In the genomic region with DNA sequence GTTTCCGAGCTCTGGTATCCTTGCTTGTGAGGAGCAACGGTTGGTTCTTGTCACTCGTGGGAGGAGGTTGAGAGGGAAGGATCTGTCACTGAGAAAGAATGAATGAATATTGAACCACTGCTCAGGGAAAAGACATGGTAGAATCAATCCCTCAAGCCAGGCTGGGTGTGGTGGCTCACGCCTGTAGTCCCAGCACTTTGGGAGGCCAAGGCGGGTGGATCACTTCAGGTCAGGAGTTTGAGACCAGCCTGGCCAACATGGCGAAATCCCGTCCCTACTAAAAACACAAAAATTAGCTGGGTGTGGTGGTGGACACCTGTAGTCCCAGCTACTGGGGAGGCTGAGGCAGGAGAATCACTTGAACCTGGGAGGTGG, we compare ENCODE assay signal across 9 cellular contexts. TPM values are rescaled to one million over a fixed set of nuclear protein-coding genes. Genes with fewer than 3 reads are reported as not detected.
A peak's percentile ranks its signal among the peaks of the same experiment; 100 is the strongest.
DNase-seq lines count a peak whose midpoint lies in the region; ATAC-seq, FAIRE-seq and TF ChIP-seq lines count a peak whose summit lies in the region.
"Not testable (repeated sequence)": the region's sequence is repeated elsewhere in the genome, so short reads cannot be mapped to it uniquely, and the experiment has no call there.
"Had no signal": no experiment of that assay in that cellular context is flagged by ENCODE, and none has a peak within 500 bp of the region (broad histone marks: within the 10 kb centered on the region; RNA-seq: fewer than 3 reads in every experiment).

No MANE protein-coding gene starts in this region.

- CTCF ChIA-PET in GM12878 (lab: Yijun Ruan, JAX): not testable (repeated sequence)

- peaks cover 0 to 23% (median 18%) of the 10 kb centered on the region in 11 experiments; a peak in 16 of 22 replicates for H4K20me1 ChIP-seq in BLaER1 treated with 17β-estradiol and CSF1 and Interleukin-3, amounts not matched to agents 10 nM and 100 nM
- not testable (repeated sequence) for H4K20me1 ChIP-seq in GM12878 (ENCODE audit: control insufficient read depth, insufficient read depth)

- TF ChIP-seq RAD21 in GM12878 (IDR thresholded peaks at IDR 0.05; ENCODE audit: insufficient read depth, low read depth, low read length): not testable (repeated sequence)

- peak overlapping the region; percentile 89 for H3K4me3 Mint-ChIP-seq in activated T-cell treated with anti-CD3 and anti-CD28 coated beads, Interleukin-2, amount 50 U/mL, for 24 hours
- not testable (repeated sequence) for H3K4me3 Mint-ChIP-seq in nephron progenitor cell
- peak overlapping the region; percentile 93 to 98 for H3K4me3 Mint-ChIP-seq in stimulated activated naive CD8-positive, alpha-beta T cell treated with anti-CD3 and anti-CD28 coated beads, Interleukin-15, amount 100 ng/mL, for 72 hours

- not testable (repeated sequence) for ATAC-seq in GM12878; left lung; stimulated activated naive CD8-positive, alpha-beta T cell treated with anti-CD3 and anti-CD28 coated beads, Interleukin-15, amount 100 ng/mL, for 72 hours

- H3K9me3 Mint-ChIP-seq in activated T-cell treated with anti-CD3 and anti-CD28 coated beads, Interleukin-2, amount 50 U/mL, for 24 hours; nephron progenitor cell; stimulated activated naive CD8-positive, alpha-beta T cell treated with anti-CD3 and anti-CD28 coated beads, Interleukin-15, amount 100 ng/mL, for 72 hours: not testable (repeated sequence)

- peak overlapping the region; percentile 68 to 98 (median 86); a peak in 19 of 20 replicates for H3K4me3 ChIP-seq in BLaER1 treated with 17β-estradiol and CSF1 and Interleukin-3, amounts not matched to agents 10 nM and 100 nM
- H3K4me3 ChIP-seq in HL-60 (replicated peaks; ENCODE audit: insufficient read depth, low read length) (peak overlapping the region; percentile 25), SK-N-MC (0 out of 2 replicates have a peak overlapping the region, but pooled peaks have one; percentile 37), GM12878 (peak overlapping the region; percentile 92), left lung (peak overlapping the region in 1 of 2 donors; percentile 52)

- TF ChIP-seq POLR2A in GM12878 (IDR thresholded peaks at IDR 0.05; ENCODE audit: low read depth, low read length): not testable (repeated sequence)

- not testable (repeated sequence) for BruUV-seq in GM12878 (replicated peaks; lab: Mats Ljungman, UMichigan)

- SMC1A ChIA-PET in GM12878 (lab: Charles Lee; ENCODE audit: uncharacterized antibody, unreplicated experiment): not testable (repeated sequence)

- H2AFZ ChIP-seq in GM12878 (ENCODE audit: control insufficient read depth, low read depth, low read length): peak overlapping the region; percentile 80

- POLR2A ChIA-PET in GM12878 (lab: Charles Lee): not testable (repeated sequence)

- H3K79me2 ChIP-seq in GM12878 (ENCODE audit: control insufficient read depth, insufficient read depth, low read length): peaks cover 27% of the 10 kb centered on the region

- peak overlapping the region; percentile 90 to 99 (median 96); a peak in 21 of 22 replicates for H3K27ac ChIP-seq in BLaER1 treated with 17β-estradiol and CSF1 and Interleukin-3, amounts not matched to agents 10 nM and 100 nM
- H3K27ac ChIP-seq in HL-60 (replicated peaks): peak overlapping the region; percentile 97
- H3K27ac ChIP-seq in SK-N-MC: not testable (repeated sequence)
- H3K27ac ChIP-seq in GM12878 (ENCODE audit: control insufficient read depth, insufficient read depth): peak overlapping the region; percentile 97
- H3K27ac ChIP-seq in left lung: peak overlapping the region; percentile 62 to 90

- intact Hi-C loops in GM12878 (cut with micrococcal nuclease; ENCODE audit: unreplicated experiment): loop anchor here (2.0 kb wide), 3 partner anchors 43 to 57 kb away; no protein-coding TSS in a partner anchor
- intact Hi-C loops in left lung (cut with DNase I): not testable (repeated sequence)

- peaks cover 12 to 44% (median 37%) of the 10 kb centered on the region in 10 experiments; a peak in 18 of 20 replicates for H3K4me1 ChIP-seq in BLaER1 treated with 17β-estradiol and CSF1 and Interleukin-3, amounts not matched to agents 10 nM and 100 nM
- not testable (repeated sequence) for H3K4me1 ChIP-seq in GM12878 (ENCODE audit: control insufficient read depth, insufficient read depth, low read length)
- peaks cover 0 to 19% of the 10 kb centered on the region in 2 donors for H3K4me1 ChIP-seq in left lung

- in situ Hi-C loops in GM12878 (cut with MboI): not testable (repeated sequence)

- 23% methylated on average over 7 of the region's 7 CpGs for WGBS in GM12878 (ENCODE audit: insufficient coverage, insufficient replicate concordance, low lambda C conversion rate, missing lambda C conversion rate)

- peak overlapping the region; percentile 99 for H3K27ac Mint-ChIP-seq in activated T-cell treated with anti-CD3 and anti-CD28 coated beads, Interleukin-2, amount 50 U/mL, for 24 hours
- peak overlapping the region; percentile 96 for H3K27ac Mint-ChIP-seq in nephron progenitor cell
- H3K27ac Mint-ChIP-seq in stimulated activated naive CD8-positive, alpha-beta T cell treated with anti-CD3 and anti-CD28 coated beads, Interleukin-15, amount 100 ng/mL, for 72 hours: peak overlapping the region; percentile 94 to 99

- RAD21 ChIA-PET in GM12878 (lab: Charles Lee; ENCODE audit: unreplicated experiment): not testable (repeated sequence)

- peak overlapping the region; percentile 90 to 99 (median 93) for H3K9ac ChIP-seq in BLaER1 treated with 17β-estradiol and CSF1 and Interleukin-3, amounts not matched to agents 10 nM and 100 nM
- H3K9ac ChIP-seq in SK-N-MC (ENCODE audit: insufficient read length): not testable (repeated sequence)
- peak overlapping the region; percentile 94 for H3K9ac ChIP-seq in GM12878 (ENCODE audit: control insufficient read depth, insufficient read depth, low read length)

- not testable (repeated sequence) for TF ChIP-seq EP300 in GM12878 (IDR thresholded peaks at IDR 0.05; ENCODE audit: borderline replicate concordance in 1 of 2, control insufficient read depth in 1 of 2, low read depth in 2 of 2, low read length in 2 of 2)

- TF ChIP-seq CTCF in HL-60 (IDR thresholded peaks at IDR 0.05; ENCODE audit: insufficient read depth, low read length); GM12878 (IDR thresholded peaks at IDR 0.05 in 2 of 3, conservative IDR thresholded peaks at IDR 0.05 in 1 of 3; ENCODE audit: control insufficient read depth in 2 of 3, extremely low read depth in 1 of 3, insufficient read depth in 1 of 3, low read depth in 3 of 3, low read length in 3 of 3); left lung (IDR thresholded peaks at IDR 0.05); nephron progenitor cell (IDR thresholded peaks at IDR 0.05): not testable (repeated sequence)

- peaks cover 0 to 11% (median 4%) of the 10 kb centered on the region in 11 experiments; a peak in 14 of 22 replicates for H3K36me3 ChIP-seq in BLaER1 treated with 17β-estradiol and CSF1 and Interleukin-3, amounts not matched to agents 10 nM and 100 nM
- H3K36me3 ChIP-seq in SK-N-MC (ENCODE audit: insufficient read depth, low read length); GM12878 (ENCODE audit: control insufficient read depth in 2 of 2, insufficient read depth in 2 of 2, low read length in 1 of 2); left lung: not testable (repeated sequence)

- H3K4me2 ChIP-seq in BLaER1 treated with 17β-estradiol and CSF1 and Interleukin-3, amounts not matched to agents 10 nM and 100 nM: peak overlapping the region; percentile 82 to 100 (median 95)
- H3K4me2 ChIP-seq in GM12878 (ENCODE audit: control insufficient read depth, insufficient read depth): peak overlapping the region; percentile 67

- not testable (repeated sequence) for FAIRE-seq in GM12878 (lab: Jason Lieb, UNC)

- H3K36me3 Mint-ChIP-seq in activated T-cell treated with anti-CD3 and anti-CD28 coated beads, Interleukin-2, amount 50 U/mL, for 24 hours (ENCODE audit: low read depth); nephron progenitor cell (ENCODE audit: low read depth): not testable (repeated sequence)

- H3K9me3 ChIP-seq in BLaER1 treated with 17β-estradiol and CSF1 and Interleukin-3, amounts not matched to agents 10 nM and 100 nM (replicated peaks in 1 of 11); SK-N-MC (ENCODE audit: low read depth, low read length); GM12878 (replicated peaks; ENCODE audit: control insufficient read depth, insufficient read depth, low read length); left lung: not testable (repeated sequence)

- not testable (repeated sequence) for DNase-seq in HL-60 (ENCODE audit: low read depth in 1 of 2, low spot score in 1 of 2); SK-N-MC (ENCODE audit: low read depth, low spot score); activated T-cell treated with anti-CD3 and anti-CD28 coated beads, Interleukin-2, amount 50 U/mL, for 24 hours; GM12878 (ENCODE audit: low read depth, low spot score); nephron progenitor cell; stimulated activated naive CD8-positive, alpha-beta T cell treated with anti-CD3 and anti-CD28 coated beads, Interleukin-15, amount 100 ng/mL, for 72 hours
- peak in 1 of 2 donors; percentile 10 for DNase-seq in left lung

- peaks cover 35% of the 10 kb centered on the region for H3K4me1 Mint-ChIP-seq in activated T-cell treated with anti-CD3 and anti-CD28 coated beads, Interleukin-2, amount 50 U/mL, for 24 hours (ENCODE audit: low read depth)
- peaks cover 12% of the 10 kb centered on the region for H3K4me1 Mint-ChIP-seq in nephron progenitor cell
- H3K4me1 Mint-ChIP-seq in stimulated activated naive CD8-positive, alpha-beta T cell treated with anti-CD3 and anti-CD28 coated beads, Interleukin-15, amount 100 ng/mL, for 72 hours: peaks cover 14% of the 10 kb centered on the region

- H3K27me3 Mint-ChIP-seq in activated T-cell treated with anti-CD3 and anti-CD28 coated beads, Interleukin-2, amount 50 U/mL, for 24 hours; nephron progenitor cell (ENCODE audit: low read depth, poor library complexity); stimulated activated naive CD8-positive, alpha-beta T cell treated with anti-CD3 and anti-CD28 coated beads, Interleukin-15, amount 100 ng/mL, for 72 hours: not testable (repeated sequence)

- H3K27me3 ChIP-seq in BLaER1 treated with 17β-estradiol and CSF1 and Interleukin-3, amounts not matched to agents 10 nM and 100 nM; HL-60 (ENCODE audit: insufficient read depth, poor library complexity, severe bottlenecking); GM12878 (replicated peaks in 1 of 2; ENCODE audit: control insufficient read depth in 2 of 2, insufficient read depth in 2 of 2, low read length in 1 of 2): not testable (repeated sequence)
- peaks cover 0 to 20% of the 10 kb centered on the region in 2 donors for H3K27me3 ChIP-seq in left lung

RNA-seq across cellular contexts. Expression of a gene that starts 0.7 kb away (rescaled TPM):
- total RNA-seq in GM12878 (2013; cell fraction: nucleolus; rRNA removed): 85.1 and 89.7 TPM in 2 replicates
- 34.0 and 44.7 TPM in 2 replicates for total RNA-seq in GM12878 (2014; rRNA removed)
- total RNA-seq in GM12878 (2014; rRNA removed; fragmentation: Illumina TruSeq; extraction: Trizol): 28.8 and 29.7 TPM in 2 replicates
- 61.3 and 61.8 TPM in 2 replicates for total RNA-seq in GM12878 (2021)
- 30.9 TPM for polyA plus RNA-seq in GM12878 (2011; ENCODE audit: low read depth)
- polyA plus RNA-seq in GM12878 (2011; rRNA removed): 20.4 and 31.1 TPM in 2 replicates
- polyA plus RNA-seq in GM12878 (2011; cell fraction: cytosol; rRNA removed): 41.3 and 52.8 TPM in 2 replicates
- polyA plus RNA-seq in GM12878 (2011; cell fraction: nucleus; rRNA removed): 29.2 and 35.1 TPM in 2 replicates
- polyA plus RNA-seq in GM12878 (2012): 41.7 and 45.3 TPM in 2 replicates
- polyA plus RNA-seq in GM12878 (2014; fragmentation: Illumina TruSeq; extraction: Trizol): 27.5 and 30.5 TPM in 2 replicates
- polyA plus RNA-seq in GM12878 (2014; fragmentation: Nextera tagmentation; extraction: Ambion mirVana): 1 to 10 TPM; 2.0 to 4.0 TPM
- 41.8 and 49.0 TPM in 2 replicates for polyA plus RNA-seq in GM12878 (2014; rRNA removed)
- 10 to 100 TPM; 62.7 to 64.4 TPM for polyA plus RNA-seq in GM12878 (2016; fragmentation: Nextera tagmentation; extraction: Ambion mirVana)
- polyA minus RNA-seq in GM12878 (2011; rRNA and poly(A)+ RNA removed): 37.7 and 60.0 TPM in 2 replicates
- polyA minus RNA-seq in GM12878 (2011; cell fraction: cytosol; rRNA and poly(A)+ RNA removed): 26.7 and 36.8 TPM in 2 replicates
- 20.7 and 34.7 TPM in 2 replicates for polyA minus RNA-seq in GM12878 (2011; cell fraction: nucleus; rRNA and poly(A)+ RNA removed)
- 1 to 10 TPM; 1.5 to 6.9 TPM for total RNA-seq in left lung
- total RNA-seq: cardiac muscle cell had no signal
- polyA plus RNA-seq: cardiac muscle cell had no signal

RNA-seq across cellular contexts. Expression of a gene that starts 53.7 kb away (rescaled TPM):
- 96.4 and 115 TPM in 2 replicates for total RNA-seq in GM12878 (2013; cell fraction: nucleolus; rRNA removed)
- total RNA-seq in GM12878 (2014; rRNA removed): 42.8 and 47.0 TPM in 2 replicates
- total RNA-seq in GM12878 (2014; rRNA removed; fragmentation: Illumina TruSeq; extraction: Trizol): 14.3 and 16.1 TPM in 2 replicates
- total RNA-seq in GM12878 (2021): 48.7 and 53.9 TPM in 2 replicates
- 17.3 TPM for polyA plus RNA-seq in GM12878 (2011; ENCODE audit: low read depth)
- 16.4 and 24.7 TPM in 2 replicates for polyA plus RNA-seq in GM12878 (2011; rRNA removed)
- 30.4 and 40.9 TPM in 2 replicates for polyA plus RNA-seq in GM12878 (2011; cell fraction: cytosol; rRNA removed)
- 366 and 371 TPM in 2 replicates for polyA plus RNA-seq in GM12878 (2011; cell fraction: nucleus; rRNA removed)
- polyA plus RNA-seq in GM12878 (2012): 53.8 and 67.0 TPM in 2 replicates
- 9.0 and 17.1 TPM in 2 replicates for polyA plus RNA-seq in GM12878 (2014; fragmentation: Illumina TruSeq; extraction: Trizol)
- polyA plus RNA-seq in GM12878 (2014; fragmentation: Nextera tagmentation; extraction: Ambion mirVana): 1 to 10 TPM; 3.0 to 5.6 TPM
- 55.8 and 64.2 TPM in 2 replicates for polyA plus RNA-seq in GM12878 (2014; rRNA removed)
- 10 to 100 TPM; 26.3 to 42.6 TPM for polyA plus RNA-seq in GM12878 (2016; fragmentation: Nextera tagmentation; extraction: Ambion mirVana)
- polyA minus RNA-seq in GM12878 (2011; rRNA and poly(A)+ RNA removed): 4.9 and 9.4 TPM in 2 replicates
- 7.1 and 7.6 TPM in 2 replicates for polyA minus RNA-seq in GM12878 (2011; cell fraction: cytosol; rRNA and poly(A)+ RNA removed)
- polyA minus RNA-seq in GM12878 (2011; cell fraction: nucleus; rRNA and poly(A)+ RNA removed): 19.7 and 26.1 TPM in 2 replicates
- total RNA-seq in left lung: 10 to 100 TPM; 31.1 to 44.7 TPM
